16 cellular contexts compared by ENCODE assay signal in genomic region chr11:1943576-1943975, GRCh38. TPM values are rescaled to one million over a fixed set of nuclear protein-coding genes. Genes with fewer than 3 reads are reported as not detected.
DNase-seq lines count a peak whose midpoint lies in the region; ATAC-seq, FAIRE-seq and TF ChIP-seq lines count a peak whose summit lies in the region.
"Had no signal": no experiment of that assay in that cellular context is flagged by ENCODE, and none has a peak within 500 bp of the region (broad histone marks: within the 10 kb centered on the region; RNA-seq: fewer than 3 reads in every experiment).

No MANE protein-coding gene starts in this region.

- H3K4me1 Mint-ChIP-seq in astrocyte (ENCODE audit: low read depth, unreplicated experiment) (peaks cover 3% of the 10 kb centered on the region), mesothelial cell of epicardium (peaks cover 32% of the 10 kb centered on the region)

- H3K27ac ChIP-seq in right lobe of liver (no peak overlapping the region), HepG2 (ENCODE audit: extremely low read length, insufficient read depth, low read length) (no peak overlapping the region), astrocyte (ENCODE audit: low read depth, low read length) (no peak overlapping the region), aorta (ENCODE audit: low read depth in 1 of 2, low read length in 2 of 2) (no peak overlapping the region)

- H3K4me3 ChIP-seq in right lobe of liver = no peak overlapping the region
- no peak overlapping the region for H3K4me3 ChIP-seq in HepG2 (replicated peaks in 1 of 3; ENCODE audit: insufficient read depth in 1 of 3, low read depth in 2 of 3, low read length in 3 of 3)
- H3K4me3 ChIP-seq in astrocyte (ENCODE audit: insufficient read depth, low read depth, low read length) = no peak overlapping the region
- no peak overlapping the region for H3K4me3 ChIP-seq in aorta (ENCODE audit: low read length in 2 of 2)
- H3K4me3 ChIP-seq: HAP-1 had no signal

- H3K4me3 Mint-ChIP-seq in astrocyte (ENCODE audit: unreplicated experiment) = no peak overlapping the region
- H3K4me3 Mint-ChIP-seq in mesothelial cell of epicardium = no peak overlapping the region
- H3K4me3 Mint-ChIP-seq: dendritic cell treated with granulocyte-macrophage colony-stimulating factor and Interleukin-4, amounts not matched to agents 40 ng/mL and 50 ng/mL, for 4 days had no signal

- H3K4me1 ChIP-seq in right lobe of liver (no peaks in the 10 kb centered on the region), HepG2 (ENCODE audit: insufficient read depth, low read length) (peaks cover 7% of the 10 kb centered on the region; the same call in 1 of the 2 replicates), astrocyte (ENCODE audit: insufficient read depth, low read length) (no peaks in the 10 kb centered on the region), aorta (ENCODE audit: control insufficient read depth in 1 of 2, insufficient read depth in 2 of 2, low read length in 2 of 2) (no peaks in the 10 kb centered on the region)

- TF ChIP-seq EP300 in HepG2 (IDR thresholded peaks at IDR 0.05; ENCODE audit: low read depth in 2 of 2, low read length in 2 of 2) (no peak), HepG2 (CRISPR knock-in tag; IDR thresholded peaks at IDR 0.05; ENCODE audit: borderline replicate concordance) (no peak)

- CTCF ChIA-PET in HepG2 (lab: Yijun Ruan, JAX; ENCODE audit: low intra/inter-chr PET ratio, low total read pairs) = no interaction called here

- DNase-seq in right lobe of liver (peak; percentile 9 to 31 (median 20)), HepG2 (ENCODE audit: low spot score) (no peak), astrocyte (ENCODE audit: low read depth) (no peak), mesothelial cell of epicardium (ENCODE audit: low spot score in 2 of 2, unreplicated experiment in 2 of 2) (peak; percentile 18 to 36), aorta (peak; percentile 26 to 50), NCI-H446 (lab: John Stamatoyannopoulos, UW) (no peak), NCI-H226 (no peak)
- DNase-seq in stimulated activated CD4-positive, alpha-beta T cell treated with anti-CD3 and anti-CD28 coated beads, Interleukin-12 subunit alpha, Interleukin-12 subunit beta, amount 100 ng/mL, for 4 hours = no peak
- DNase-seq: amniotic stem cell; MM.1S; stimulated activated CD4-positive, alpha-beta T cell treated with anti-CD3 and anti-CD28 coated beads, Interleukin-4, amount 100 ng/mL, for 24 hours; stimulated activated naive CD4-positive, alpha-beta T cell had no signal

- no peaks in the 10 kb centered on the region for H3K79me2 ChIP-seq in HepG2 (ENCODE audit: insufficient read depth, low read length)
- H3K79me2 ChIP-seq in astrocyte (ENCODE audit: insufficient read depth, low read length) = no peaks in the 10 kb centered on the region

- H3K36me3 ChIP-seq in right lobe of liver (no peaks in the 10 kb centered on the region), HepG2 (replicated peaks in 1 of 2; ENCODE audit: control insufficient read depth in 1 of 2, insufficient read depth in 2 of 2, low read length in 2 of 2) (no peaks in the 10 kb centered on the region), astrocyte (ENCODE audit: insufficient read depth, low read length) (no peaks in the 10 kb centered on the region), aorta (ENCODE audit: control insufficient read depth in 1 of 2, insufficient read depth in 2 of 2, low read length in 1 of 2) (no peaks in the 10 kb centered on the region)
- H3K36me3 ChIP-seq: HAP-1 had no signal

- 90% methylated on average over 10 of the region's 15 CpGs for WGBS in right lobe of liver (ENCODE audit: insufficient coverage, low coverage, low lambda C conversion rate, missing lambda C conversion rate)
- WGBS in HepG2 (ENCODE audit: low lambda C conversion rate) = 90% methylated on average over 2 of the region's 15 CpGs
- WGBS in aorta, 2 donors = 68 to 70% methylated on average over 15 of the region's 15 CpGs

- H3K27ac Mint-ChIP-seq in astrocyte (ENCODE audit: unreplicated experiment) (no peak overlapping the region), mesothelial cell of epicardium (no peak overlapping the region)
- H3K27ac Mint-ChIP-seq: dendritic cell treated with granulocyte-macrophage colony-stimulating factor and Interleukin-4, amounts not matched to agents 40 ng/mL and 50 ng/mL, for 4 days had no signal

- peaks cover 4% of the 10 kb centered on the region for H3K9me3 Mint-ChIP-seq in astrocyte (ENCODE audit: unreplicated experiment)
- H3K9me3 Mint-ChIP-seq in mesothelial cell of epicardium = no peaks in the 10 kb centered on the region
- H3K9me3 Mint-ChIP-seq: dendritic cell treated with granulocyte-macrophage colony-stimulating factor and Interleukin-4, amounts not matched to agents 40 ng/mL and 50 ng/mL, for 4 days had no signal

- FAIRE-seq in HepG2 (lab: Jason Lieb, UNC) (no peak), astrocyte (lab: Jason Lieb, UNC) (no peak)

- H3K9ac ChIP-seq in HepG2 (ENCODE audit: insufficient read depth, low read depth, low read length) = no peak overlapping the region
- no peak overlapping the region for H3K9ac ChIP-seq in astrocyte (ENCODE audit: low read length)

- no TSS peak for BruUV-seq in HepG2 (replicated peaks; lab: Mats Ljungman, UMichigan)

- intact Hi-C loops in right lobe of liver (cut with DNase I) (loop anchor here (5.0 to 10.0 kb wide), 2 partner anchors 46 to 49 kb away; partner anchors contain the start of gene PRR33 (in 1 of the 2)), HepG2 (cut with micrococcal nuclease; ENCODE audit: unreplicated experiment) (no loop called here), aorta (cut with DNase I) (no loop called here)

- ATAC-seq in right lobe of liver = no peak
- no peak for ATAC-seq in HepG2
- ATAC-seq in aorta (ENCODE audit: low FRiP score) = no peak

- H3K36me3 Mint-ChIP-seq in astrocyte (ENCODE audit: low read depth, unreplicated experiment) (no peaks in the 10 kb centered on the region), mesothelial cell of epicardium (no peaks in the 10 kb centered on the region)

- in situ Hi-C loops in HepG2 (cut with HindIII; ENCODE audit: extremely low pct_ligation_motif_present, low pct_unique_long_range_greater_than_20kb) = no loop called here

- TF ChIP-seq POLR2A in right lobe of liver (IDR thresholded peaks at IDR 0.05) = no peak
- no peak for TF ChIP-seq POLR2A in HepG2 (IDR thresholded peaks at IDR 0.05; ENCODE audit: insufficient read depth in 1 of 2, low read depth in 2 of 2, low read length in 2 of 2)

- TF ChIP-seq CTCF in right lobe of liver (IDR thresholded peaks at IDR 0.05) (no peak), HepG2 (CRISPR knock-in tag; IDR thresholded peaks at IDR 0.05) (no peak), astrocyte (IDR thresholded peaks at IDR 0.05; ENCODE audit: insufficient read depth, low read depth, low read length) (no peak), mesothelial cell of epicardium (IDR thresholded peaks at IDR 0.05; ENCODE audit: unreplicated experiment) (no peak)

- no peak overlapping the region for H3K4me2 ChIP-seq in HepG2 (ENCODE audit: low read depth, low read length)
- H3K4me2 ChIP-seq in astrocyte (ENCODE audit: low read length) = peak overlapping the region; percentile 36

- no peaks in the 10 kb centered on the region for H3K27me3 ChIP-seq in right lobe of liver
- peaks cover 1 to 19% of the 10 kb centered on the region in 2 experiments; a peak in 3 of 5 replicates for H3K27me3 ChIP-seq in HepG2 (ENCODE audit: control insufficient read depth in 1 of 2, insufficient read depth in 2 of 2, low read length in 2 of 2)
- H3K27me3 ChIP-seq in astrocyte (ENCODE audit: insufficient read depth, low read length) = no peaks in the 10 kb centered on the region
- no peaks in the 10 kb centered on the region for H3K27me3 ChIP-seq in aorta (ENCODE audit: control insufficient read depth in 1 of 2, insufficient read depth in 2 of 2, low read length in 1 of 2)

- H3K27me3 Mint-ChIP-seq in astrocyte (ENCODE audit: low read depth, unreplicated experiment) (no peaks in the 10 kb centered on the region), mesothelial cell of epicardium (ENCODE audit: low read depth) (no peaks in the 10 kb centered on the region)

- H2AFZ ChIP-seq in HepG2 (ENCODE audit: low read length) = no peak overlapping the region
- H2AFZ ChIP-seq in astrocyte (ENCODE audit: low read depth, low read length) = no peak overlapping the region

- H3K9me3 ChIP-seq in right lobe of liver (no peaks in the 10 kb centered on the region), HepG2 (ENCODE audit: low read length) (no peaks in the 10 kb centered on the region), astrocyte (ENCODE audit: insufficient read depth, low read depth, low read length) (no peaks in the 10 kb centered on the region), aorta (ENCODE audit: control insufficient read depth, low read length) (no peaks in the 10 kb centered on the region)
- H3K9me3 ChIP-seq: HAP-1 had no signal

- TF ChIP-seq RAD21 in HepG2 (CRISPR knock-in tag; IDR thresholded peaks at IDR 0.05) = no peak

- POLR2A ChIA-PET in HepG2 (lab: Yijun Ruan, JAX) = no interaction called here

- H4K20me1 ChIP-seq in HepG2 (ENCODE audit: insufficient read depth, low read length) = no peaks in the 10 kb centered on the region
- no peaks in the 10 kb centered on the region for H4K20me1 ChIP-seq in astrocyte (ENCODE audit: insufficient read depth, low read length)

RNA-seq across cellular contexts. Expression of gene MRPL23, which starts 3.6 kb away (rescaled TPM):
- total RNA-seq in right lobe of liver (100 to 1,000 TPM in 1 of 6 experiments, 10 to 100 TPM in 5; 23.1 to 121 (median 36.4) TPM), HepG2 (2016; rRNA removed; fragmentation: Illumina TruSeq; extraction: Trizol) (123 and 126 TPM in 2 replicates), astrocyte (22.2 and 26.9 TPM in 2 replicates), mesothelial cell of epicardium (37.7 to 40.3 TPM (median 39.4 TPM) in 3 replicates), aorta (10 to 100 TPM; 23.4 to 43.9 TPM)
- 53.4 and 58.2 TPM in 2 replicates for total RNA-seq in HepG2 (2016; cell fraction: cytosol; rRNA removed; fragmentation: Illumina TruSeq; extraction: Trizol; ENCODE audit: low read depth)
- 128 and 132 TPM in 2 replicates for total RNA-seq in HepG2 (2016; cell fraction: insoluble cytoplasmic fraction; rRNA removed; fragmentation: Illumina TruSeq; extraction: Trizol)
- 80.8 and 94.7 TPM in 2 replicates for total RNA-seq in HepG2 (2016; cell fraction: membrane; rRNA removed; fragmentation: Illumina TruSeq; extraction: Trizol)
- total RNA-seq in HepG2 (2016; cell fraction: nucleus; rRNA removed; fragmentation: Illumina TruSeq; extraction: Trizol) = 49.8 and 57.3 TPM in 2 replicates
- polyA plus RNA-seq in HepG2 (2011; rRNA removed) (63.1 and 67.8 TPM in 2 replicates), aorta (100 to 1,000 TPM in 1 of 2 donors, 10 to 100 TPM in 1; 82.3 to 143 TPM)
- 127 and 181 TPM in 2 replicates for polyA plus RNA-seq in HepG2 (2011; cell fraction: cytosol; rRNA removed)
- 73.2 and 99.6 TPM in 2 replicates for polyA plus RNA-seq in HepG2 (2011; cell fraction: nucleus; rRNA removed)
- polyA plus RNA-seq in HepG2 (2012) = 44.3 and 57.8 TPM in 2 replicates
- polyA plus RNA-seq in HepG2 (2016; cell fraction: cytosol; fragmentation: Illumina TruSeq; extraction: Trizol; ENCODE audit: low read depth) = 59.4 and 69.4 TPM in 2 replicates
- 137 TPM in 2 replicates for polyA plus RNA-seq in HepG2 (2016; cell fraction: insoluble cytoplasmic fraction; fragmentation: Illumina TruSeq; extraction: Trizol; ENCODE audit: low read depth)
- polyA plus RNA-seq in HepG2 (2016; cell fraction: membrane; fragmentation: Illumina TruSeq; extraction: Trizol; ENCODE audit: low read depth) = 70.9 and 88.2 TPM in 2 replicates
- 88.0 and 95.8 TPM in 2 replicates for polyA plus RNA-seq in HepG2 (2016; cell fraction: nucleus; fragmentation: Illumina TruSeq; extraction: Trizol; ENCODE audit: insufficient read depth, low read depth)
- 35.5 and 42.4 TPM in 2 replicates for polyA minus RNA-seq in HepG2 (2011; rRNA and poly(A)+ RNA removed; ENCODE audit: low replicate concordance)
- polyA minus RNA-seq in HepG2 (2011; cell fraction: cytosol; rRNA and poly(A)+ RNA removed) = 25.7 and 31.7 TPM in 2 replicates
- 29.7 and 35.8 TPM in 2 replicates for polyA minus RNA-seq in HepG2 (2011; cell fraction: nucleus; rRNA and poly(A)+ RNA removed)

RNA-seq across cellular contexts. Expression of gene TNNT3, which starts 24.1 kb away (rescaled TPM):
- 1 to 10 TPM in 1 of 6 experiments, under 1 TPM in 1, not detected in 4; 0.44 to 2.2 TPM for total RNA-seq in right lobe of liver
- not detected in 2 replicates for total RNA-seq in HepG2 (2016; rRNA removed; fragmentation: Illumina TruSeq; extraction: Trizol)
- total RNA-seq in HepG2 (2016; cell fraction: cytosol; rRNA removed; fragmentation: Illumina TruSeq; extraction: Trizol; ENCODE audit: low read depth) = not detected in 2 replicates
- not detected in 2 replicates for total RNA-seq in HepG2 (2016; cell fraction: insoluble cytoplasmic fraction; rRNA removed; fragmentation: Illumina TruSeq; extraction: Trizol)
- not detected in 2 replicates for total RNA-seq in HepG2 (2016; cell fraction: membrane; rRNA removed; fragmentation: Illumina TruSeq; extraction: Trizol)
- not detected in 2 replicates for total RNA-seq in HepG2 (2016; cell fraction: nucleus; rRNA removed; fragmentation: Illumina TruSeq; extraction: Trizol)
- polyA plus RNA-seq in HepG2 (2011; rRNA removed) = not detected in 2 replicates
- polyA plus RNA-seq in HepG2 (2011; cell fraction: cytosol; rRNA removed) = not detected in 2 replicates
- polyA plus RNA-seq in HepG2 (2011; cell fraction: nucleus; rRNA removed) = not detected in 2 replicates
- polyA plus RNA-seq in HepG2 (2012) = not detected in 2 replicates
- polyA plus RNA-seq in HepG2 (2016; cell fraction: cytosol; fragmentation: Illumina TruSeq; extraction: Trizol; ENCODE audit: low read depth) = not detected in 2 replicates
- not detected in 2 replicates for polyA plus RNA-seq in HepG2 (2016; cell fraction: insoluble cytoplasmic fraction; fragmentation: Illumina TruSeq; extraction: Trizol; ENCODE audit: low read depth)
- polyA plus RNA-seq in HepG2 (2016; cell fraction: membrane; fragmentation: Illumina TruSeq; extraction: Trizol; ENCODE audit: low read depth) = not detected in 2 replicates
- polyA plus RNA-seq in HepG2 (2016; cell fraction: nucleus; fragmentation: Illumina TruSeq; extraction: Trizol; ENCODE audit: insufficient read depth, low read depth) = not detected in 2 replicates
- not detected in 2 replicates for polyA minus RNA-seq in HepG2 (2011; rRNA and poly(A)+ RNA removed; ENCODE audit: low replicate concordance)
- not detected in 2 replicates for polyA minus RNA-seq in HepG2 (2011; cell fraction: cytosol; rRNA and poly(A)+ RNA removed)
- not detected in 2 replicates for polyA minus RNA-seq in HepG2 (2011; cell fraction: nucleus; rRNA and poly(A)+ RNA removed)
- total RNA-seq in astrocyte = not detected in 2 replicates
- 15.2 to 19.0 TPM (median 18.0 TPM) in 3 replicates for total RNA-seq in mesothelial cell of epicardium
- total RNA-seq in aorta = 10 to 100 TPM in 1 of 2 donors, 1 to 10 TPM in 1; 8.8 to 54.3 TPM
- polyA plus RNA-seq in aorta = 1 to 10 TPM; 3.4 to 3.9 TPM
- total RNA-seq: renal cortical epithelial cell had no signal
- polyA plus RNA-seq: BJ had no signal

RNA-seq across cellular contexts. Expression of gene PRR33, which starts 51.9 kb away (rescaled TPM):
- total RNA-seq in right lobe of liver (not detected), HepG2 (2016; rRNA removed; fragmentation: Illumina TruSeq; extraction: Trizol) (not detected in 2 replicates), astrocyte (not detected in 2 replicates), mesothelial cell of epicardium (not detected in 3 replicates), aorta (not detected)
- not detected in 2 replicates for total RNA-seq in HepG2 (2016; cell fraction: cytosol; rRNA removed; fragmentation: Illumina TruSeq; extraction: Trizol; ENCODE audit: low read depth)
- total RNA-seq in HepG2 (2016; cell fraction: insoluble cytoplasmic fraction; rRNA removed; fragmentation: Illumina TruSeq; extraction: Trizol) = not detected in 2 replicates
- not detected in 2 replicates for total RNA-seq in HepG2 (2016; cell fraction: membrane; rRNA removed; fragmentation: Illumina TruSeq; extraction: Trizol)
- total RNA-seq in HepG2 (2016; cell fraction: nucleus; rRNA removed; fragmentation: Illumina TruSeq; extraction: Trizol) = not detected in 2 replicates
- polyA plus RNA-seq in HepG2 (2011; rRNA removed) (not detected in 2 replicates), aorta (not detected)
- not detected in 2 replicates for polyA plus RNA-seq in HepG2 (2011; cell fraction: cytosol; rRNA removed)
- not detected in 2 replicates for polyA plus RNA-seq in HepG2 (2011; cell fraction: nucleus; rRNA removed)
- 0.05 TPM in 1 of 2 replicates, not detected in the other for polyA plus RNA-seq in HepG2 (2012)
- polyA plus RNA-seq in HepG2 (2016; cell fraction: cytosol; fragmentation: Illumina TruSeq; extraction: Trizol; ENCODE audit: low read depth) = not detected in 2 replicates
- polyA plus RNA-seq in HepG2 (2016; cell fraction: insoluble cytoplasmic fraction; fragmentation: Illumina TruSeq; extraction: Trizol; ENCODE audit: low read depth) = not detected in 2 replicates
- not detected in 2 replicates for polyA plus RNA-seq in HepG2 (2016; cell fraction: membrane; fragmentation: Illumina TruSeq; extraction: Trizol; ENCODE audit: low read depth)
- polyA plus RNA-seq in HepG2 (2016; cell fraction: nucleus; fragmentation: Illumina TruSeq; extraction: Trizol; ENCODE audit: insufficient read depth, low read depth) = not detected in 2 replicates
- polyA minus RNA-seq in HepG2 (2011; rRNA and poly(A)+ RNA removed; ENCODE audit: low replicate concordance) = not detected in 2 replicates
- not detected in 2 replicates for polyA minus RNA-seq in HepG2 (2011; cell fraction: cytosol; rRNA and poly(A)+ RNA removed)
- polyA minus RNA-seq in HepG2 (2011; cell fraction: nucleus; rRNA and poly(A)+ RNA removed) = not detected in 2 replicates
- total RNA-seq: renal cortical epithelial cell had no signal
- polyA plus RNA-seq: BJ had no signal

RNA-seq across cellular contexts. Expression of gene H19, which starts 54.1 kb away (rescaled TPM):
- total RNA-seq in right lobe of liver (100 to 1,000 TPM; 143 to 898 (median 229) TPM), HepG2 (2016; rRNA removed; fragmentation: Illumina TruSeq; extraction: Trizol) (0.46 and 1.2 TPM in 2 replicates), astrocyte (0.52 and 0.70 TPM in 2 replicates), mesothelial cell of epicardium (13,899 to 14,658 TPM (median 14,601 TPM) in 3 replicates), aorta (1,000 to 10,000 TPM in 1 of 2 donors, 100 to 1,000 TPM in 1; 318 to 1,787 TPM)
- total RNA-seq in HepG2 (2016; cell fraction: cytosol; rRNA removed; fragmentation: Illumina TruSeq; extraction: Trizol; ENCODE audit: low read depth) = 0.97 and 3.2 TPM in 2 replicates
- 0.28 and 0.67 TPM in 2 replicates for total RNA-seq in HepG2 (2016; cell fraction: insoluble cytoplasmic fraction; rRNA removed; fragmentation: Illumina TruSeq; extraction: Trizol)
- total RNA-seq in HepG2 (2016; cell fraction: membrane; rRNA removed; fragmentation: Illumina TruSeq; extraction: Trizol) = 4.8 and 6.5 TPM in 2 replicates
- 0.68 and 0.78 TPM in 2 replicates for total RNA-seq in HepG2 (2016; cell fraction: nucleus; rRNA removed; fragmentation: Illumina TruSeq; extraction: Trizol)
- polyA plus RNA-seq in HepG2 (2011; rRNA removed) (1.3 and 2.4 TPM in 2 replicates), aorta (10 to 100 TPM in 1 of 2 donors, 1 to 10 TPM in 1; 4.5 to 18.0 TPM)
- polyA plus RNA-seq in HepG2 (2011; cell fraction: cytosol; rRNA removed) = 1.2 and 3.3 TPM in 2 replicates
- polyA plus RNA-seq in HepG2 (2011; cell fraction: nucleus; rRNA removed) = 0.69 and 2.4 TPM in 2 replicates
- polyA plus RNA-seq in HepG2 (2012) = 1.4 and 2.8 TPM in 2 replicates
- 0.83 and 1.4 TPM in 2 replicates for polyA plus RNA-seq in HepG2 (2016; cell fraction: cytosol; fragmentation: Illumina TruSeq; extraction: Trizol; ENCODE audit: low read depth)
- polyA plus RNA-seq in HepG2 (2016; cell fraction: insoluble cytoplasmic fraction; fragmentation: Illumina TruSeq; extraction: Trizol; ENCODE audit: low read depth) = 0.25 and 0.33 TPM in 2 replicates
- polyA plus RNA-seq in HepG2 (2016; cell fraction: membrane; fragmentation: Illumina TruSeq; extraction: Trizol; ENCODE audit: low read depth) = 1.6 TPM in 2 replicates
- 0.33 and 1.00 TPM in 2 replicates for polyA plus RNA-seq in HepG2 (2016; cell fraction: nucleus; fragmentation: Illumina TruSeq; extraction: Trizol; ENCODE audit: insufficient read depth, low read depth)
- polyA minus RNA-seq in HepG2 (2011; rRNA and poly(A)+ RNA removed; ENCODE audit: low replicate concordance) = 4.0 and 21.5 TPM in 2 replicates
- polyA minus RNA-seq in HepG2 (2011; cell fraction: cytosol; rRNA and poly(A)+ RNA removed) = 1.2 and 2.3 TPM in 2 replicates
- 0.62 and 1.0 TPM in 2 replicates for polyA minus RNA-seq in HepG2 (2011; cell fraction: nucleus; rRNA and poly(A)+ RNA removed)

Comparison
In these comparisons a context has a peak if more than half of its experiments do, and no peak if none do; other contexts are left out.
1. DNase-seq: peak in right lobe of liver (3 of 3), mesothelial cell of epicardium (2 of 2) and aorta (2 of 2); none in HepG2 (single experiment), astrocyte (single experiment), stimulated activated CD4-positive, alpha-beta T cell treated with anti-CD3 and anti-CD28 coated beads, Interleukin-12 subunit alpha, Interleukin-12 subunit beta, amount 100 ng/mL, for 4 hours (single experiment), NCI-H446 (0 of 2) and NCI-H226 (single experiment).
2. intact Hi-C loops: an anchor here in right lobe of liver (5.0 to 10.0 kb wide); none called in HepG2 and aorta.